ENCODE assay signal across 8 cellular contexts in the genomic region with DNA sequence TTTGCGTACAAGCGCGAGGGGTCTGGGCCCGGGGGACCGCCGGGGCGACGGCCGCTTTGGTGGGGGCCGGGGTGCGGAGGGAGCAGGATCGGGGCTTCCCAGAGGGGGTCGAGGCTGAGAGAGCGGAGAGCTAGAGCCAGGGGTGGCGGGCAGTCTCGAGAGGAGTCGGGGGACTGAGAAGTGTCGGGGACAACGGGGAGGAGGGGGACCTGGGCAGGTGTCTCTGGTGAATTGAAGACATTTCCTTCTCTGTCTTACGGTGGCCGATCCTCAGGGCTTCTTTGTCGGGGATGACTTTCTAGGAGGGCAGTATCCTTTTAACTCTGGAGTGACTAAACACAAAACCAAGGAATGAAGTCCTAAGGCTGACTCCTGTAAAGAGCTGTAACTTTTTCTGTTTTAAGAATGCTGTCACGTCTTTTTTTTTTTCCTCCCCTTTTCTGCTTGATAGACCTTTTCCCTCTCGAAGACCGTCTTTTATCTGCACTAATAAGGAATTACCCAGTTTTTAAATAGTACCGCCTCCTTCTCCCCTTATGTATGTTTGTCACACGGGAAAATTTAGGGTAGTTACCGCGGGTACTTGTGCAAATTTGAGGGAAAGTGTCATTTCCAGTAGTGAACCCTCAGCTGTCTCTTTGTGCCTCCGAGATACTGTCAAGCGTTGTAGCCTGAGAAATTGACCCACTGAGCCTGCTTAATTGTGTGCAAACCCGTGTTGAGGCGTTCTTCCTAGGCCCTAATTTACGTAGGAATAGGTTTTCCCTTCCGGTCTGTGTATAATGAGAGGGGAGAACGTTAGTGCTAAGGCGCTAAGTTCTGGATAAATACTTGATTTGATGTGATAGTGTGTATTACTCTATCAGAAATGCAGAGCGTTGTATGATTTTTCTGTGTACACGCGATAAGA. TPM values are rescaled to one million over a fixed set of nuclear protein-coding genes. Genes with fewer than 3 reads are reported as not detected.
DNase-seq lines count a peak whose midpoint lies in the region; ATAC-seq and TF ChIP-seq lines count a peak whose summit lies in the region.

No MANE protein-coding gene starts in this region.

- peak in 2 of 3 donors; percentile 1 to 3 for DNase-seq in stimulated activated CD4-positive, alpha-beta T cell treated with anti-CD3 and anti-CD28 coated beads, Interleukin-12 subunit alpha, Interleukin-12 subunit beta, amount 100 ng/mL, for 48 hours (ENCODE audit: low read depth in 2 of 3, low spot score in 1 of 3)
- no peak for DNase-seq in stimulated activated CD4-positive, alpha-beta T cell treated with anti-CD3 and anti-CD28 coated beads, Interleukin-4, amount 100 ng/mL, for 4 hours
- DNase-seq in NT2/D1 (ENCODE audit: low read depth, low spot score) (peak; percentile 22), lung microvascular endothelial cell (ENCODE audit: low read depth in 2 of 2) (peak; percentile 27 to 38), thyroid gland (peak in 1 of 2 donors; percentile 29), NCI-H2029 treated with DMSO at 0.1 percent for 48 hours (lab: John Stamatoyannopoulos, UW) (no peak)

- intact Hi-C loops in thyroid gland (cut with DNase I), result loop anchor here (10.0 kb wide), 1 partner anchor 63 kb away; no protein-coding TSS in a partner anchor

- H3K36me3 ChIP-seq in NT2/D1 (ENCODE audit: insufficient read depth, insufficient read length, low read length) (no peaks in the 10 kb centered on the region), ectodermal cell (ENCODE audit: control insufficient read depth, insufficient read depth, low read length) (no peaks in the 10 kb centered on the region), thyroid gland (no peaks in the 10 kb centered on the region)

- H3K27ac ChIP-seq in ectodermal cell (ENCODE audit: insufficient read depth, low read depth, low read length, poor library complexity, severe bottlenecking), result peak overlapping the region; percentile 97
- peak overlapping the region; percentile 93 to 99 (median 95) for H3K27ac ChIP-seq in thyroid gland

- TF ChIP-seq CTCF in thyroid gland (IDR thresholded peaks at IDR 0.05), result no peak

- H3K9me3 ChIP-seq in NT2/D1 (ENCODE audit: insufficient read depth, low read length), result no peaks in the 10 kb centered on the region
- H3K9me3 ChIP-seq in ectodermal cell (ENCODE audit: control insufficient read depth, low read length), result no peaks in the 10 kb centered on the region
- H3K9me3 ChIP-seq in thyroid gland, result no peaks in the 10 kb centered on the region

- ATAC-seq in HG02678 (IDR thresholded peaks at IDR 0.05; ENCODE audit: unreplicated experiment), result peak; percentile 9

- H3K4me3 ChIP-seq in NT2/D1 (ENCODE audit: insufficient read length, low read depth) (peak overlapping the region; percentile 80), ectodermal cell (ENCODE audit: insufficient read depth, low read depth, low read length) (peak overlapping the region; percentile 87), thyroid gland (replicated peaks in 1 of 3) (peak overlapping the region; percentile 18 to 76 (median 64))

- H3K9ac ChIP-seq in NT2/D1 (ENCODE audit: insufficient read length, low read depth), result peak overlapping the region; percentile 93

- WGBS in ectodermal cell, 2 experiments, result 3% methylated on average over 40 of the region's 40 CpGs
- WGBS in thyroid gland, 2 donors, result 3 to 4% methylated on average over 29 of the region's 40 CpGs

- H3K27me3 ChIP-seq in NT2/D1 (ENCODE audit: insufficient read depth, insufficient read length), result peaks cover 18% of the 10 kb centered on the region
- no peaks in the 10 kb centered on the region for H3K27me3 ChIP-seq in ectodermal cell (ENCODE audit: control insufficient read depth, insufficient read depth, low read length, poor library complexity, severe bottlenecking)
- no peaks in the 10 kb centered on the region for H3K27me3 ChIP-seq in thyroid gland

- H3K4me1 ChIP-seq in NT2/D1 (ENCODE audit: insufficient read depth, insufficient read length) (peaks cover 2% of the 10 kb centered on the region), ectodermal cell (ENCODE audit: control insufficient read depth, insufficient read depth, low read length) (peaks cover 5% of the 10 kb centered on the region), thyroid gland (peaks cover 13 to 20% of the 10 kb centered on the region in 2 donors)

- TF ChIP-seq POLR2A in thyroid gland (IDR thresholded peaks at IDR 0.05), result no peak

RNA-seq across cellular contexts. Expression of a gene that starts 0.9 kb away (rescaled TPM):
- 23.4 TPM for polyA plus RNA-seq in ectodermal cell (2013, experiment 1 of 4)
- polyA plus RNA-seq in ectodermal cell (2013, experiment 2 of 4), result 22.3 TPM
- 19.4 TPM for polyA plus RNA-seq in ectodermal cell (2013, experiment 3 of 4)
- polyA plus RNA-seq in ectodermal cell (2013, experiment 4 of 4), result 21.7 TPM
- total RNA-seq in lung microvascular endothelial cell, result 71.3 and 76.8 TPM in 2 replicates
- total RNA-seq in thyroid gland, result 100 to 1,000 TPM in 3 of 4 donors, 10 to 100 TPM in 1; 99.5 to 135 (median 111) TPM

Comparison
In these comparisons a context has a peak if more than half of its experiments do, and no peak if none do; other contexts are left out.
1. DNase-seq: peak in stimulated activated CD4-positive, alpha-beta T cell treated with anti-CD3 and anti-CD28 coated beads, Interleukin-12 subunit alpha, Interleukin-12 subunit beta, amount 100 ng/mL, for 48 hours (2 of 3), NT2/D1 (single experiment) and lung microvascular endothelial cell (2 of 2); none in stimulated activated CD4-positive, alpha-beta T cell treated with anti-CD3 and anti-CD28 coated beads, Interleukin-4, amount 100 ng/mL, for 4 hours (0 of 2) and NCI-H2029 treated with DMSO at 0.1 percent for 48 hours (single experiment).
2. Peak in every context shown above with its lines, with median percentiles within 50 percentile points of each other: H3K4me3 ChIP-seq.